Comparison of ENCODE assay signal across 30 cellular contexts in the genomic region with DNA sequence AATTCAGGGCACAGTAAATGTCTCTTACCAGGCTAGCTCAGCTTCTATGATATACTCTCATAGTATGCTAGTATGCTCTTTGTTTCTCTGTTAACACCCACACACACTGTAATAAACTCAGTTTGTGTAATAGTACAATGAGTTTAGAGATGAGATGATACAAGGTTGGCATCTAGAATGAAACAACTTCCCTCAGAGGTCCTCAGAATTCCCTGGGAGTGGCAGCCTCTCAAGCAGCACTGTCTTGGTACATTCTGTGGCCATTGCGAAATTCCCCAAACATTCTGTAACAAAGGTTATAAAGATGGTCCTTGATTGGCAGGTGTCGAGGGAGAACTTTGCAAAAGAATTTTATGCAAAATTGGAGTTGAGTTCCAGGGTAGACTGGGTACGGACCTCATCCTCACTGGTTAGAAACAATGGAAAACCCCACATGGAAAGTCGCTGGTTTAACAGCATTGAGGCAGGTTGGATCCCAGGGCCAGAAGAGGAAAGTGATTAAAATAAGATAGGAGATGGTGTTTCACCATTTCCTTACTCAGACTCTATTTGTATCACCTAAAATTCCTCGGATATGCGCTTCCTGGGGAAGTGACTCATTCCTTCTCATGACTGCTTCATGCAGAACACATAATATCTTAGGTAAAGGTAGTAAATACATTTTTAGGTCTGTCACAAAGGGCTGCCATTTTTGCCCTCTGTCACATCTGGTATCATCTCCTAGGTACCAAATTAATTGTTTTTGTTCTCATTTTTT.
DNase-seq lines count a peak whose midpoint lies in the region; ATAC-seq, FAIRE-seq and TF ChIP-seq lines count a peak whose summit lies in the region.
"Had no signal": no experiment of that assay in that cellular context is flagged by ENCODE, and none has a peak within 500 bp of the region (broad histone marks: within the 10 kb centered on the region; RNA-seq: fewer than 3 reads in every experiment).

No MANE protein-coding gene starts in this region.

- DNase-seq in EL = peak; percentile 45
- peak; percentile 26 for DNase-seq in M059J (ENCODE audit: low read depth)
- DNase-seq in mammary epithelial cell = peak; percentile 84
- DNase-seq in keratinocyte (ENCODE audit: low read depth, low spot score) = no peak
- no peak for DNase-seq in GM03348 (ENCODE audit: low spot score)
- no peak for DNase-seq in NCI-H2107 treated with DMSO at 0.1 percent for 48 hours (lab: John Stamatoyannopoulos, UW; ENCODE audit: unreplicated experiment)
- DNase-seq: activated CD4-positive, alpha-beta T cell treated with anti-CD3 and anti-CD28 coated beads for 4 hours; activated naive CD4-positive, alpha-beta T cell treated with Interleukin-2 at 50 U/mL for 16 hours; activated T-cell treated with anti-CD3 and anti-CD28 coated beads, Interleukin-2, amount 50 U/mL, for 48 hours; Caco-2; DMS79 treated with DMSO at 0.1 percent for 48 hours; dorsolateral prefrontal cortex; foreskin melanocyte; KBM-7; left ventricle myocardium inferior; midbrain; natural killer cell; NCI-H1436 treated with DMSO at 0.1 percent for 48 hours; NCI-H2171; NCI-H526; stimulated activated CD4-positive, alpha-beta T cell treated with anti-CD3 and anti-CD28 coated beads, Interleukin-2, amount 100 ng/mL, for 48 hours; T-helper 2 cell; upper lobe of right lung had no signal

- peak overlapping the region; percentile 92 for H3K27ac ChIP-seq in mammary epithelial cell (ENCODE audit: insufficient read depth, low read depth, low read length)
- H3K27ac ChIP-seq in keratinocyte (ENCODE audit: control insufficient read depth, insufficient read depth, low read length) = peak overlapping the region; percentile 47
- H3K27ac ChIP-seq: BLaER1 treated with 17β-estradiol and CSF1 and Interleukin-3, amounts not matched to agents 10 nM and 100 nM; dorsolateral prefrontal cortex; hepatocyte; left ventricle myocardium inferior; upper lobe of right lung had no signal

- H3K4me1 ChIP-seq in mammary epithelial cell (ENCODE audit: insufficient read depth, low read length) (peaks cover 31% of the 10 kb centered on the region), keratinocyte (ENCODE audit: control insufficient read depth, extremely low read depth, insufficient read depth, low read length) (peaks cover 11% of the 10 kb centered on the region)
- H3K4me1 ChIP-seq: BLaER1 treated with 17β-estradiol and CSF1 and Interleukin-3, amounts not matched to agents 10 nM and 100 nM; Caco-2; left ventricle myocardium inferior; upper lobe of right lung had no signal

- H4K20me1 ChIP-seq in mammary epithelial cell (ENCODE audit: insufficient read depth, low read length) = no peaks in the 10 kb centered on the region
- H4K20me1 ChIP-seq in keratinocyte (ENCODE audit: control insufficient read depth, extremely low read depth, insufficient read depth, low read length) = no peaks in the 10 kb centered on the region
- H4K20me1 ChIP-seq: BLaER1 treated with 17β-estradiol and CSF1 and Interleukin-3, amounts not matched to agents 10 nM and 100 nM had no signal

- no TSS peak for BruUV-seq in mammary epithelial cell (replicated peaks; lab: Mats Ljungman, UMichigan)

- TF ChIP-seq CTCF in mammary epithelial cell (conservative IDR thresholded peaks at IDR 0.05 in 1 of 2, IDR thresholded peaks at IDR 0.05 in 1 of 2; ENCODE audit: extremely low read depth in 1 of 2, insufficient read depth in 1 of 2, low read depth in 1 of 2, low read length in 2 of 2) (no peak), keratinocyte (optimal IDR thresholded peaks at IDR 0.05 in 1 of 3, IDR thresholded peaks at IDR 0.05 in 1 of 3, conservative IDR thresholded peaks at IDR 0.05 in 1 of 3; ENCODE audit: extremely low read depth in 1 of 3, insufficient read depth in 2 of 3, low read length in 3 of 3) (no peak)

- ATAC-seq in GM18861 (IDR thresholded peaks at IDR 0.05; ENCODE audit: unreplicated experiment) (no peak), GM18519 (IDR thresholded peaks at IDR 0.05; ENCODE audit: low FRiP score, unreplicated experiment) (no peak)
- ATAC-seq: natural killer cell; stimulated activated memory B cell treated with anti-CD40 and anti-IgM and Interleukin-4, amounts not matched to agents 10 μg/mL and 1 μg/mL and 100 μg/mL, for 72 hours; upper lobe of right lung had no signal

- in situ Hi-C loops in mammary epithelial cell (cut with MboI; ENCODE audit: low sequenced_read_pairs in 2 of 2) = no loop called here

- dilution Hi-C loops in mammary epithelial cell (cut with HindIII; ENCODE audit: low sequenced_read_pairs) (no loop called here), keratinocyte (cut with MboI; ENCODE audit: extremely low pct_ligation_motif_present, low sequenced_read_pairs) (no loop called here)

- intact Hi-C loops in mammary epithelial cell (cut with micrococcal nuclease) = loop anchor here (5.0 kb wide), 3 partner anchors 69 to 104 kb away; no protein-coding TSS in a partner anchor

- H3K36me3 ChIP-seq in mammary epithelial cell (ENCODE audit: insufficient read depth, low read length) (no peaks in the 10 kb centered on the region), keratinocyte (ENCODE audit: control insufficient read depth in 2 of 2, extremely low read depth in 1 of 2, insufficient read depth in 2 of 2, low read length in 2 of 2) (no peaks in the 10 kb centered on the region)
- H3K36me3 ChIP-seq: BLaER1 treated with 17β-estradiol and CSF1 and Interleukin-3, amounts not matched to agents 10 nM and 100 nM; left ventricle myocardium inferior; upper lobe of right lung had no signal

- no peaks in the 10 kb centered on the region for H3K79me2 ChIP-seq in mammary epithelial cell (ENCODE audit: insufficient read depth, low read length)
- H3K79me2 ChIP-seq in keratinocyte (ENCODE audit: control insufficient read depth, insufficient read depth, low read length) = no peaks in the 10 kb centered on the region
- H3K79me2 ChIP-seq: hepatocyte had no signal

- H2AFZ ChIP-seq in mammary epithelial cell (ENCODE audit: low read depth, low read length) (peak overlapping the region; percentile 34), keratinocyte (ENCODE audit: control insufficient read depth, low read length) (no peak overlapping the region)
- H2AFZ ChIP-seq: hepatocyte had no signal

- no peaks in the 10 kb centered on the region for H3K9me1 ChIP-seq in keratinocyte (ENCODE audit: control insufficient read depth, extremely low read depth, insufficient read depth, low read length)

- CTCF ChIA-PET in mammary epithelial cell (lab: Charles Lee; ENCODE audit: low non-redundant PET) = no interaction called here

- H3K27me3 ChIP-seq in mammary epithelial cell (ENCODE audit: insufficient read depth, low read length) (no peaks in the 10 kb centered on the region), keratinocyte (ENCODE audit: control insufficient read depth, extremely low read depth, insufficient read depth, low read length) (no peaks in the 10 kb centered on the region)
- H3K27me3 ChIP-seq: BLaER1 treated with 17β-estradiol and CSF1 and Interleukin-3, amounts not matched to agents 10 nM and 100 nM; hepatocyte; upper lobe of right lung had no signal

- no peak overlapping the region for H3K4me3 ChIP-seq in mammary epithelial cell (replicated peaks in 1 of 3; ENCODE audit: insufficient read depth in 1 of 3, low read depth in 2 of 3, low read length in 3 of 3)
- no peak overlapping the region for H3K4me3 ChIP-seq in keratinocyte (ENCODE audit: control insufficient read depth in 2 of 3, extremely low read depth in 1 of 3, insufficient read depth in 2 of 3, low read depth in 1 of 3, low read length in 3 of 3)
- H3K4me3 ChIP-seq: BLaER1 treated with 17β-estradiol and CSF1 and Interleukin-3, amounts not matched to agents 10 nM and 100 nM; dorsolateral prefrontal cortex; hepatocyte; left ventricle myocardium inferior; upper lobe of right lung had no signal

- H3K4me2 ChIP-seq in mammary epithelial cell (ENCODE audit: insufficient read depth, low read depth, low read length) = peak overlapping the region; percentile 61
- H3K4me2 ChIP-seq in keratinocyte (ENCODE audit: control insufficient read depth, extremely low read depth, insufficient read depth, low read depth, low read length) = peak overlapping the region; percentile 38
- H3K4me2 ChIP-seq: BLaER1 treated with 17β-estradiol and CSF1 and Interleukin-3, amounts not matched to agents 10 nM and 100 nM; hepatocyte had no signal

- H3K9ac ChIP-seq in mammary epithelial cell (ENCODE audit: insufficient read depth, low read length) (no peak overlapping the region), keratinocyte (ENCODE audit: control insufficient read depth, extremely low read depth, insufficient read depth, low read length) (no peak overlapping the region)
- H3K9ac ChIP-seq: BLaER1 treated with 17β-estradiol and CSF1 and Interleukin-3, amounts not matched to agents 10 nM and 100 nM had no signal

- WGBS in mammary epithelial cell (ENCODE audit: low coverage, missing lambda C conversion rate) = 40% methylated on average over 6 of the region's 6 CpGs

- FAIRE-seq in keratinocyte (lab: Jason Lieb, UNC) = peak; percentile 34
- FAIRE-seq: endothelial cell of umbilical vein, GM12892 had no signal

- H3K9me3 ChIP-seq in mammary epithelial cell (replicated peaks; ENCODE audit: insufficient read depth, low read length) = no peaks in the 10 kb centered on the region
- no peaks in the 10 kb centered on the region for H3K9me3 ChIP-seq in keratinocyte (ENCODE audit: control insufficient read depth, low read depth, low read length)
- H3K9me3 ChIP-seq: BLaER1 treated with 17β-estradiol and CSF1 and Interleukin-3, amounts not matched to agents 10 nM and 100 nM; Caco-2; left ventricle myocardium inferior; upper lobe of right lung had no signal

Comparison
In these comparisons a context has a peak if more than half of its experiments do, and no peak if none do; other contexts are left out.
1. DNase-seq: peak in EL (single experiment), M059J (single experiment) and mammary epithelial cell (single experiment); none in keratinocyte (single experiment), GM03348 (single experiment) and NCI-H2107 treated with DMSO at 0.1 percent for 48 hours (single experiment).